ENCODE assay signal across 10 cellular contexts in genomic region chr1:42847721-42848470, GRCh38. TPM values are rescaled to one million over a fixed set of nuclear protein-coding genes. Genes with fewer than 3 reads are reported as not detected.
DNase-seq lines count a peak whose midpoint lies in the region; ATAC-seq and TF ChIP-seq lines count a peak whose summit lies in the region.
"Had no signal": no experiment of that assay in that cellular context is flagged by ENCODE, and none has a peak within 500 bp of the region (broad histone marks: within the 10 kb centered on the region; RNA-seq: fewer than 3 reads in every experiment).

No MANE protein-coding gene starts in this region.

- no peaks in the 10 kb centered on the region for H3K9me3 Mint-ChIP-seq in activated T-cell treated with anti-CD3 and anti-CD28 coated beads, Interleukin-2, amount 50 U/mL, for 4 hours
- H3K9me3 Mint-ChIP-seq in stimulated activated naive B cell treated with anti-CD40 and anti-IgM and Interleukin-4, amounts not matched to agents 10 μg/mL and 1 μg/mL and 100 μg/mL, for 72 hours = peaks cover 0 to 4% of the 10 kb centered on the region in 2 donors

- H3K27me3 Mint-ChIP-seq in activated T-cell treated with anti-CD3 and anti-CD28 coated beads, Interleukin-2, amount 50 U/mL, for 4 hours (ENCODE audit: low read depth) = no peaks in the 10 kb centered on the region
- no peaks in the 10 kb centered on the region for H3K27me3 Mint-ChIP-seq in T-helper 17 cell
- no peaks in the 10 kb centered on the region for H3K27me3 Mint-ChIP-seq in stimulated activated naive B cell treated with anti-CD40 and anti-IgM and Interleukin-4, amounts not matched to agents 10 μg/mL and 1 μg/mL and 100 μg/mL, for 72 hours

- peak overlapping the region; percentile 82 to 86 for H3K4me3 ChIP-seq in foreskin fibroblast (ENCODE audit: low read depth in 1 of 2, low read length in 2 of 2)

- peaks cover 28% of the 10 kb centered on the region for H3K36me3 Mint-ChIP-seq in activated T-cell treated with anti-CD3 and anti-CD28 coated beads, Interleukin-2, amount 50 U/mL, for 4 hours (ENCODE audit: insufficient read depth)
- peaks cover 12% of the 10 kb centered on the region for H3K36me3 Mint-ChIP-seq in T-helper 17 cell (ENCODE audit: low read depth)
- peaks cover 26 to 38% of the 10 kb centered on the region in 2 donors for H3K36me3 Mint-ChIP-seq in stimulated activated naive B cell treated with anti-CD40 and anti-IgM and Interleukin-4, amounts not matched to agents 10 μg/mL and 1 μg/mL and 100 μg/mL, for 72 hours

- peak overlapping the region; percentile 97 for H3K27ac Mint-ChIP-seq in T-helper 17 cell
- H3K27ac Mint-ChIP-seq in stimulated activated naive B cell treated with anti-CD40 and anti-IgM and Interleukin-4, amounts not matched to agents 10 μg/mL and 1 μg/mL and 100 μg/mL, for 72 hours = peak overlapping the region; percentile 72

- H3K9me3 ChIP-seq in T-helper 17 cell (ENCODE audit: control insufficient read depth, low read length, poor library complexity, severe bottlenecking) = no peaks in the 10 kb centered on the region

- no peak for DNase-seq in activated T-cell treated with anti-CD3 and anti-CD28 coated beads, Interleukin-2, amount 50 U/mL, for 4 hours
- DNase-seq in activated T-cell treated with anti-CD3 and anti-CD28 coated beads for 4 hours = no peak
- no peak for DNase-seq in T-helper 17 cell
- no peak for DNase-seq in foreskin fibroblast
- DNase-seq in stimulated activated naive B cell treated with anti-CD40 and anti-IgM and Interleukin-4, amounts not matched to agents 10 μg/mL and 1 μg/mL and 100 μg/mL, for 72 hours = no peak
- DNase-seq in NOMO-1 (lab: John Stamatoyannopoulos, UW; ENCODE audit: unreplicated experiment in 2 of 2) = no peak
- DNase-seq in dermis blood vessel endothelial cell = no peak
- DNase-seq: cortex of kidney, midbrain had no signal

- peaks cover 39% of the 10 kb centered on the region for H3K4me1 Mint-ChIP-seq in activated T-cell treated with anti-CD3 and anti-CD28 coated beads, Interleukin-2, amount 50 U/mL, for 4 hours (ENCODE audit: low read depth)
- H3K4me1 Mint-ChIP-seq in T-helper 17 cell = peaks cover 31% of the 10 kb centered on the region
- peaks cover 29 to 54% of the 10 kb centered on the region in 2 donors for H3K4me1 Mint-ChIP-seq in stimulated activated naive B cell treated with anti-CD40 and anti-IgM and Interleukin-4, amounts not matched to agents 10 μg/mL and 1 μg/mL and 100 μg/mL, for 72 hours

- TF ChIP-seq CTCF in foreskin fibroblast (IDR thresholded peaks at IDR 0.05; ENCODE audit: low read depth, low read length) = no peak

- H3K4me3 Mint-ChIP-seq in activated T-cell treated with anti-CD3 and anti-CD28 coated beads, Interleukin-2, amount 50 U/mL, for 4 hours = peak overlapping the region; percentile 95
- peak overlapping the region; percentile 100 for H3K4me3 Mint-ChIP-seq in T-helper 17 cell
- peak overlapping the region; percentile 88 to 96 for H3K4me3 Mint-ChIP-seq in stimulated activated naive B cell treated with anti-CD40 and anti-IgM and Interleukin-4, amounts not matched to agents 10 μg/mL and 1 μg/mL and 100 μg/mL, for 72 hours

- ATAC-seq in activated T-cell treated with anti-CD3 and anti-CD28 coated beads, Interleukin-2, amount 50 U/mL, for 4 hours = peak; percentile 31 to 42
- ATAC-seq in T-helper 17 cell (no peak), HG02938 (IDR thresholded peaks at IDR 0.05; ENCODE audit: unreplicated experiment) (no peak)
- no peak for ATAC-seq in stimulated activated naive B cell treated with anti-CD40 and anti-IgM and Interleukin-4, amounts not matched to agents 10 μg/mL and 1 μg/mL and 100 μg/mL, for 72 hours (replicated peaks)

RNA-seq across cellular contexts. Expression of gene ZNF691, which starts 1.5 kb away (rescaled TPM):
- total RNA-seq in activated T-cell treated with anti-CD3 and anti-CD28 coated beads, Interleukin-2, amount 50 U/mL, for 4 hours = 1 to 10 TPM; 5.5 to 6.5 (median 5.9) TPM
- total RNA-seq in T-helper 17 cell (1 to 10 TPM; 2.6 to 2.8 TPM), dermis blood vessel endothelial cell (8.5 and 17.0 TPM in 2 replicates)

RNA-seq across cellular contexts. Expression of gene SVBP, which starts 30.7 kb away (rescaled TPM):
- total RNA-seq in activated T-cell treated with anti-CD3 and anti-CD28 coated beads, Interleukin-2, amount 50 U/mL, for 4 hours = 10 to 100 TPM in 2 of 3 donors, 1 to 10 TPM in 1; 9.2 to 10.7 (median 10.2) TPM
- 10 to 100 TPM; 16.9 to 18.8 TPM for total RNA-seq in T-helper 17 cell
- total RNA-seq in dermis blood vessel endothelial cell = 19.1 and 23.3 TPM in 2 replicates

RNA-seq across cellular contexts. Expression of gene ERMAP, which starts 31.0 kb away (rescaled TPM):
- total RNA-seq in activated T-cell treated with anti-CD3 and anti-CD28 coated beads, Interleukin-2, amount 50 U/mL, for 4 hours = 1 to 10 TPM; 1.8 to 2.4 (median 2.1) TPM
- total RNA-seq in T-helper 17 cell = 1 to 10 TPM; 6.4 to 8.9 TPM
- 8.8 and 9.7 TPM in 2 replicates for total RNA-seq in dermis blood vessel endothelial cell

Comparison
In these comparisons a context has a peak if more than half of its experiments do, and no peak if none do; other contexts are left out.
1. ATAC-seq: peak in activated T-cell treated with anti-CD3 and anti-CD28 coated beads, Interleukin-2, amount 50 U/mL, for 4 hours (2 of 2); none in T-helper 17 cell (single experiment), stimulated activated naive B cell treated with anti-CD40 and anti-IgM and Interleukin-4, amounts not matched to agents 10 μg/mL and 1 μg/mL and 100 μg/mL, for 72 hours (0 of 2) and HG02938 (single experiment).
2. Peak in every context shown above with its lines, with median percentiles within 50 percentile points of each other: H3K4me3 Mint-ChIP-seq.